Comparison of ENCODE assay signal across 8 cellular contexts in the genomic region with DNA sequence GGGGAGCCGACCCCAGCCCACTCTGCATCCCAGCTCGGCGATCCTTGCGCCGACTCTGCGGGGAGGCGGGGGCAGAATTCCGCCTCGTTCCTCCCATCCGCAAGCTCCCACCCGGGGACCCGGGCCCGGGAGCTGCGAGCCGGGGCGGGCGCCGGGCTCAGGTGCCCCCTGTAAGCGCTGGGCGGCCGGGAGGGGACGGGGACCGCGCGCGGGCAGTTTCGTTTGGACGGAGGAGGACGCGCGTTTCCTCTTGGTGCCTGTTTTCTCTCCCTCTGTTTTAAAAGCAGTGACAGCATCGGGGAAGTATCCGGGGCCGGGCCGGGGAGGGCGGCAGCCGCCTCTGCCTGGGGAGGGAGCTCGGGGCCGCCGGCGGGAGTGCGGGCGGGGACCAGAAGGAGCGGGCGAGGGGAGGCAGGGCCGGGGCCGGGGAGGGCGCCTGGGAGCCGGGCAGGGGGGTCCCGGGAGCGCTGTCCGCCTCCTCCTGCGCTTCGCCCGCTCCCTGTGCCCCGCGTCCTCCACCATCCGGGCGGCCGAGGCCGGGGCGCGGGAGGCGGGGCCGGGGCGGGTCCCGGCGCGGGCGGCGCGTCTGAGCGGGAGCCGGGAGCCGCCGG. TPM values are rescaled to one million over a fixed set of nuclear protein-coding genes. Genes with fewer than 3 reads are reported as not detected.
DNase-seq lines count a peak whose midpoint lies in the region; ATAC-seq and TF ChIP-seq lines count a peak whose summit lies in the region.

No MANE protein-coding gene starts in this region.

- H3K36me3 ChIP-seq in HUES64 (ENCODE audit: insufficient read depth, low read length) = no peaks in the 10 kb centered on the region
- no peaks in the 10 kb centered on the region for H3K36me3 ChIP-seq in fibroblast of lung (ENCODE audit: control insufficient read depth, insufficient read depth, low read length)

- no peaks in the 10 kb centered on the region for H4K20me1 ChIP-seq in fibroblast of lung (ENCODE audit: control insufficient read depth, extremely low read depth, insufficient read depth, low read length)

- H3K27me3 ChIP-seq in AG04450 (ENCODE audit: control insufficient read depth, insufficient read depth, low read length) = peaks cover 6% of the 10 kb centered on the region
- H3K27me3 ChIP-seq in HUES64 (ENCODE audit: insufficient read depth, low read length) = peaks cover 20% of the 10 kb centered on the region
- peaks cover 8% of the 10 kb centered on the region for H3K27me3 ChIP-seq in fibroblast of lung (ENCODE audit: control insufficient read depth, insufficient read depth, low read length)

- H3K27ac ChIP-seq in AG04450 (ENCODE audit: low read depth, low read length) = no peak overlapping the region
- peak overlapping the region; percentile 25; the same call in 1 of the 2 replicates for H3K27ac ChIP-seq in HUES64 (ENCODE audit: low read depth, low read length)
- H3K27ac ChIP-seq in fibroblast of lung (ENCODE audit: insufficient read depth, low read length) = no peak overlapping the region

- DNase-seq in AG04450 (ENCODE audit: low read depth, low spot score) = no peak
- DNase-seq in activated T-cell treated with anti-CD3 and anti-CD28 coated beads, Interleukin-2, amount 50 U/mL, for 24 hours = no peak
- peak; percentile 40 to 54 for DNase-seq in fibroblast of lung (ENCODE audit: low read depth in 2 of 2)
- no peak for DNase-seq in NCI-H2029 treated with DMSO at 0.1 percent for 48 hours (lab: John Stamatoyannopoulos, UW)
- no peak for DNase-seq in NCI-H2107 treated with DMSO at 0.1 percent for 48 hours (lab: John Stamatoyannopoulos, UW; ENCODE audit: unreplicated experiment)

- no peak for TF ChIP-seq CTCF in AG04450 (IDR thresholded peaks at IDR 0.05; ENCODE audit: low read depth, low read length)
- no peak for TF ChIP-seq CTCF in fibroblast of lung (conservative IDR thresholded peaks at IDR 0.05 in 1 of 2, IDR thresholded peaks at IDR 0.05 in 1 of 2; ENCODE audit: low read depth in 1 of 2, low read length in 2 of 2)
- TF ChIP-seq CTCF in nephron (IDR thresholded peaks at IDR 0.05; ENCODE audit: unreplicated experiment in 3 of 3) = no peak

- H3K36me3 Mint-ChIP-seq in activated T-cell treated with anti-CD3 and anti-CD28 coated beads, Interleukin-2, amount 50 U/mL, for 24 hours (ENCODE audit: low read depth) = no peaks in the 10 kb centered on the region
- H3K36me3 Mint-ChIP-seq in nephron (ENCODE audit: low read depth) = no peaks in the 10 kb centered on the region

- peak overlapping the region; percentile 66 for H3K4me2 ChIP-seq in fibroblast of lung (ENCODE audit: extremely low read depth, insufficient read depth, low read length)

- under 1% methylated on average over 76 of the region's 76 CpGs for WGBS in HUES64

- H3K9me3 ChIP-seq in AG04450 (ENCODE audit: control insufficient read depth, insufficient read depth, low read length) = no peaks in the 10 kb centered on the region; the same call in 1 of the 2 replicates
- H3K9me3 ChIP-seq in HUES64 (ENCODE audit: insufficient read depth, low read depth, low read length) = no peaks in the 10 kb centered on the region
- no peaks in the 10 kb centered on the region for H3K9me3 ChIP-seq in fibroblast of lung (ENCODE audit: control insufficient read depth, insufficient read depth, low read depth, low read length)

- peak overlapping the region; percentile 48 for H3K4me3 Mint-ChIP-seq in activated T-cell treated with anti-CD3 and anti-CD28 coated beads, Interleukin-2, amount 50 U/mL, for 24 hours
- peak overlapping the region in 2 of 3 experiments; percentile 59 for H3K4me3 Mint-ChIP-seq in nephron

- no peak overlapping the region for H2AFZ ChIP-seq in fibroblast of lung (ENCODE audit: low read length)

- CTCF ChIA-PET in AG04450 (lab: Charles Lee) = interaction anchor here (0.6 kb wide), 1 partner anchor 163 kb away, joined by 3 read pairs; no protein-coding TSS in a partner anchor

- H3K4me1 ChIP-seq in HUES64 (ENCODE audit: insufficient read depth, low read length) (peaks cover 24% of the 10 kb centered on the region), fibroblast of lung (ENCODE audit: control insufficient read depth, extremely low read depth, insufficient read depth, low read length) (no peaks in the 10 kb centered on the region)

- H3K4me3 ChIP-seq in AG04450 (ENCODE audit: low read depth, low read length) (peak overlapping the region; percentile 68), HUES64 (ENCODE audit: low read length) (peak overlapping the region; percentile 89), fibroblast of lung (replicated peaks in 1 of 4; ENCODE audit: control extremely low read depth in 1 of 4, insufficient read depth in 1 of 4, low read depth in 3 of 4, low read length in 4 of 4) (peak overlapping the region in 3 of 4 experiments; percentile 2 to 50 (median 35))

- ATAC-seq in GM21367 (IDR thresholded peaks at IDR 0.05; ENCODE audit: unreplicated experiment) = no peak

- H3K9ac ChIP-seq in HUES64 (ENCODE audit: low read depth, low read length) (peak overlapping the region; percentile 69), fibroblast of lung (ENCODE audit: insufficient read depth, low read length) (peak overlapping the region; percentile 26)

- peaks cover 23% of the 10 kb centered on the region for H3K4me1 Mint-ChIP-seq in activated T-cell treated with anti-CD3 and anti-CD28 coated beads, Interleukin-2, amount 50 U/mL, for 24 hours (ENCODE audit: low read depth)
- H3K4me1 Mint-ChIP-seq in nephron = peaks cover 21% of the 10 kb centered on the region

- H3K27me3 Mint-ChIP-seq in activated T-cell treated with anti-CD3 and anti-CD28 coated beads, Interleukin-2, amount 50 U/mL, for 24 hours = peaks cover 48% of the 10 kb centered on the region
- H3K27me3 Mint-ChIP-seq in nephron (ENCODE audit: low read depth) = peaks cover 75% of the 10 kb centered on the region

- H3K79me2 ChIP-seq in fibroblast of lung (ENCODE audit: control insufficient read depth, insufficient read depth, low read length) = no peaks in the 10 kb centered on the region

- H3K9me3 Mint-ChIP-seq in activated T-cell treated with anti-CD3 and anti-CD28 coated beads, Interleukin-2, amount 50 U/mL, for 24 hours = no peaks in the 10 kb centered on the region
- H3K9me3 Mint-ChIP-seq in nephron = no peaks in the 10 kb centered on the region

- POLR2A ChIA-PET in AG04450 (lab: Yijun Ruan, JAX) = interaction anchor here (0.7 kb wide), 1 partner anchor 1500 kb away, joined by 3 read pairs; no protein-coding TSS in a partner anchor

- no peak overlapping the region for H3K27ac Mint-ChIP-seq in activated T-cell treated with anti-CD3 and anti-CD28 coated beads, Interleukin-2, amount 50 U/mL, for 24 hours
- H3K27ac Mint-ChIP-seq in nephron = no peak overlapping the region

RNA-seq across cellular contexts. Expression of a gene that starts 57.0 kb away (rescaled TPM):
- 2.8 and 3.4 TPM in 2 replicates for polyA plus RNA-seq in AG04450 (2011; rRNA removed)
- polyA minus RNA-seq in AG04450 (2011; rRNA and poly(A)+ RNA removed) = 5.0 and 5.9 TPM in 2 replicates
- polyA plus RNA-seq in HUES64 (2013, experiment 1 of 2) = 13.1 TPM
- 11.6 TPM for polyA plus RNA-seq in HUES64 (2013, experiment 2 of 2)
- total RNA-seq in fibroblast of lung = 0.33 and 0.51 TPM in 2 replicates
- polyA plus RNA-seq in fibroblast of lung = 0.99 and 1.3 TPM in 2 replicates
- polyA plus RNA-seq in fibroblast of lung (2012) = 1.1 and 1.6 TPM in 2 replicates
- polyA minus RNA-seq in fibroblast of lung (ENCODE audit: low replicate concordance) = 2.1 and 8.8 TPM in 2 replicates

Comparison
In these comparisons a context has a peak if more than half of its experiments do, and no peak if none do; other contexts are left out.
1. DNase-seq: peak in fibroblast of lung (2 of 2); none in AG04450 (single experiment), activated T-cell treated with anti-CD3 and anti-CD28 coated beads, Interleukin-2, amount 50 U/mL, for 24 hours (single experiment), NCI-H2029 treated with DMSO at 0.1 percent for 48 hours (single experiment) and NCI-H2107 treated with DMSO at 0.1 percent for 48 hours (single experiment).
2. H3K4me3 ChIP-seq: peak in every context shown above with its lines; median percentile 89 in HUES64; 68 in AG04450; 35 in fibroblast of lung.